8 cellular contexts compared by ENCODE assay signal in the genomic region with DNA sequence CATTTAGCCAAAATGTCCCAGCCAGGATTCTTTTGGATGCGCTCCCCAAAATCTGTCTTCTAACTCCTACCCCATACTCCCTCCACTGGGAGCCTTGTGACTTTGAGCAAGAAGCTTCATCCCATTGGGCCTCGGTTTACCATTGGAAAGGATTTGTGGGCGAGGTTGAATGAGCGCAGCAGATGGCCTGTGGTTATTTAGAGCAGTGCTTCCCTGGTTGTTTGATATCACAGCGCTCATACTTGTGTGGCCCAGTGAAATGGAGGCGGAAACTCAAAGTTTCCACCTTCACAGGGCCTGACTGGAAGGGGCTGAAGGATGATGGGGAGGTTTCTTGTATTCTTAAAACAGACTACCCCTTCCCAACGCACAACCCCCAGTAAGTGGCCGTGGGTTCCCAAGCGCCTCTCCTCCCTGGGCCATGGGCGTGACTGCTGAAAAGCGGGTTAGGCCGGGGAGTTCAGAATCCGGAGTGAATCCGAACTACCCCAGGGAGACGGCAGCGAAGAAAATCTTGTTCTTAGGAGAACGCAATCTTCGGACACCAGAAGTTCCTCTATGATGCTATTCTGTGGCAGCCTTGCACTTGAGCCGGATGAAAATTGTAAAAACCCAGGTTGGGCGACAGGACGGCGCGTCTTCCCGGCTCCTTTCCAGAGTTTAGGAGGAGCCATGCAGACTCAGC. TPM values are rescaled to one million over a fixed set of nuclear protein-coding genes. Genes with fewer than 3 reads are reported as not detected.
DNase-seq lines count a peak whose midpoint lies in the region; ATAC-seq lines count a peak whose summit lies in the region.

No MANE protein-coding gene starts in this region.

- H3K27ac Mint-ChIP-seq in activated naive CD4-positive, alpha-beta T cell treated with anti-CD3 and anti-CD28 coated beads, Interleukin-2, amount 50 U/mL, for 24 hours = peak overlapping the region; percentile 94
- H3K27ac Mint-ChIP-seq in stimulated activated naive B cell treated with anti-CD40 and anti-IgM and Interleukin-4, amounts not matched to agents 10 μg/mL and 1 μg/mL and 100 μg/mL, for 72 hours = peak overlapping the region; percentile 97

- no peaks in the 10 kb centered on the region for H3K9me3 ChIP-seq in iPS-18a (ENCODE audit: control insufficient read depth, low read depth, low read length)

- peaks cover 39% of the 10 kb centered on the region for H3K27me3 ChIP-seq in iPS-18a (ENCODE audit: control insufficient read depth, insufficient read depth, low read length)

- peak; percentile 24 for DNase-seq in NCI-H2196 (lab: John Stamatoyannopoulos, UW; ENCODE audit: unreplicated experiment)
- DNase-seq in NCI-H2196 treated with DMSO at 0.1 percent for 48 hours (lab: John Stamatoyannopoulos, UW; ENCODE audit: unreplicated experiment) = no peak
- DNase-seq in LHCN-M2 (ENCODE audit: low read depth) = peak; percentile 80
- no peak for DNase-seq in stimulated activated naive B cell treated with anti-CD40 and anti-IgM and Interleukin-4, amounts not matched to agents 10 μg/mL and 1 μg/mL and 100 μg/mL, for 72 hours
- no peak for DNase-seq in central memory CD4-positive, alpha-beta T cell

- ATAC-seq in stimulated activated naive B cell treated with anti-CD40 and anti-IgM and Interleukin-4, amounts not matched to agents 10 μg/mL and 1 μg/mL and 100 μg/mL, for 72 hours (replicated peaks) = peak; percentile 1 to 6
- no peak for ATAC-seq in HG03196 (IDR thresholded peaks at IDR 0.05; ENCODE audit: unreplicated experiment)

- peak overlapping the region; percentile 70 for H3K27ac ChIP-seq in iPS-18a (ENCODE audit: low read length)

- H3K9me3 Mint-ChIP-seq in activated naive CD4-positive, alpha-beta T cell treated with anti-CD3 and anti-CD28 coated beads, Interleukin-2, amount 50 U/mL, for 24 hours = no peaks in the 10 kb centered on the region
- no peaks in the 10 kb centered on the region for H3K9me3 Mint-ChIP-seq in stimulated activated naive B cell treated with anti-CD40 and anti-IgM and Interleukin-4, amounts not matched to agents 10 μg/mL and 1 μg/mL and 100 μg/mL, for 72 hours

- H3K4me1 ChIP-seq in iPS-18a (ENCODE audit: control insufficient read depth, low read depth, low read length) = peaks cover 11% of the 10 kb centered on the region

- peaks cover 54% of the 10 kb centered on the region for H3K36me3 ChIP-seq in iPS-18a (ENCODE audit: control insufficient read depth, low read depth, low read length)

- H3K4me1 Mint-ChIP-seq in activated naive CD4-positive, alpha-beta T cell treated with anti-CD3 and anti-CD28 coated beads, Interleukin-2, amount 50 U/mL, for 24 hours = peaks cover 43% of the 10 kb centered on the region
- H3K4me1 Mint-ChIP-seq in stimulated activated naive B cell treated with anti-CD40 and anti-IgM and Interleukin-4, amounts not matched to agents 10 μg/mL and 1 μg/mL and 100 μg/mL, for 72 hours = peaks cover 45 to 67% of the 10 kb centered on the region in 2 donors

- H3K27me3 Mint-ChIP-seq in activated naive CD4-positive, alpha-beta T cell treated with anti-CD3 and anti-CD28 coated beads, Interleukin-2, amount 50 U/mL, for 24 hours = no peaks in the 10 kb centered on the region
- no peaks in the 10 kb centered on the region for H3K27me3 Mint-ChIP-seq in stimulated activated naive B cell treated with anti-CD40 and anti-IgM and Interleukin-4, amounts not matched to agents 10 μg/mL and 1 μg/mL and 100 μg/mL, for 72 hours

- peak overlapping the region; percentile 89 for H3K4me3 Mint-ChIP-seq in activated naive CD4-positive, alpha-beta T cell treated with anti-CD3 and anti-CD28 coated beads, Interleukin-2, amount 50 U/mL, for 24 hours
- H3K4me3 Mint-ChIP-seq in stimulated activated naive B cell treated with anti-CD40 and anti-IgM and Interleukin-4, amounts not matched to agents 10 μg/mL and 1 μg/mL and 100 μg/mL, for 72 hours = peak overlapping the region; percentile 85 to 99

- peak overlapping the region; percentile 99 for H3K9ac ChIP-seq in iPS-18a (ENCODE audit: low read length)

- H3K4me3 ChIP-seq in iPS-18a (ENCODE audit: low read length) = peak overlapping the region; percentile 99

- peaks cover 28% of the 10 kb centered on the region for H3K36me3 Mint-ChIP-seq in activated naive CD4-positive, alpha-beta T cell treated with anti-CD3 and anti-CD28 coated beads, Interleukin-2, amount 50 U/mL, for 24 hours
- peaks cover 56 to 59% of the 10 kb centered on the region in 2 donors for H3K36me3 Mint-ChIP-seq in stimulated activated naive B cell treated with anti-CD40 and anti-IgM and Interleukin-4, amounts not matched to agents 10 μg/mL and 1 μg/mL and 100 μg/mL, for 72 hours

RNA-seq across cellular contexts. Expression of a gene that starts 1.2 kb away (rescaled TPM):
- 181 and 185 TPM in 2 replicates for total RNA-seq in LHCN-M2 (2014; rRNA removed)
- polyA plus RNA-seq in LHCN-M2 (2012) = 233 TPM

RNA-seq across cellular contexts. Expression of a gene that starts 13.4 kb away (rescaled TPM):
- 104 and 123 TPM in 2 replicates for total RNA-seq in LHCN-M2 (2014; rRNA removed)
- polyA plus RNA-seq in LHCN-M2 (2012) = 96.0 TPM

RNA-seq across cellular contexts. Expression of a gene that starts 17.0 kb away (rescaled TPM):
- total RNA-seq in LHCN-M2 (2014; rRNA removed) = 27.9 and 33.0 TPM in 2 replicates
- 15.3 TPM for polyA plus RNA-seq in LHCN-M2 (2012)

RNA-seq across cellular contexts. Expression of a gene that starts 51.4 kb away (rescaled TPM):
- not detected in 2 replicates for total RNA-seq in LHCN-M2 (2014; rRNA removed)
- polyA plus RNA-seq in LHCN-M2 (2012) = not detected

Comparison
In these comparisons a context has a peak if more than half of its experiments do, and no peak if none do; other contexts are left out.
1. DNase-seq: peak in NCI-H2196 (single experiment) and LHCN-M2 (single experiment); none in NCI-H2196 treated with DMSO at 0.1 percent for 48 hours (single experiment), stimulated activated naive B cell treated with anti-CD40 and anti-IgM and Interleukin-4, amounts not matched to agents 10 μg/mL and 1 μg/mL and 100 μg/mL, for 72 hours (single experiment) and central memory CD4-positive, alpha-beta T cell (single experiment).